20 cellular contexts compared by ENCODE assay signal in genomic region chr12:105157598-105157997, GRCh38. TPM values are rescaled to one million over a fixed set of nuclear protein-coding genes. Genes with fewer than 3 reads are reported as not detected.
A peak's percentile ranks its signal among the peaks of the same experiment; 100 is the strongest.
DNase-seq lines count a peak whose midpoint lies in the region; ATAC-seq, FAIRE-seq and TF ChIP-seq lines count a peak whose summit lies in the region.
"Had no signal": no experiment of that assay in that cellular context is flagged by ENCODE, and none has a peak within 500 bp of the region (broad histone marks: within the 10 kb centered on the region; RNA-seq: fewer than 3 reads in every experiment).

No MANE protein-coding gene starts in this region.

- H3K4me1 Mint-ChIP-seq in GM23338: peaks cover 16% of the 10 kb centered on the region; the same call in 2 of the 3 replicates
- H3K4me1 Mint-ChIP-seq in stimulated activated memory B cell treated with anti-CD40 and anti-IgM and Interleukin-4, amounts not matched to agents 10 μg/mL and 1 μg/mL and 100 μg/mL, for 72 hours: no peaks in the 10 kb centered on the region
- H3K4me1 Mint-ChIP-seq: B cell had no signal

- H4K20me1 ChIP-seq in GM23338 (replicated peaks; ENCODE audit: insufficient read depth) (no peaks in the 10 kb centered on the region), H1 (replicated peaks in 1 of 2; ENCODE audit: control insufficient read depth in 1 of 2, insufficient read depth in 2 of 2, low read length in 2 of 2) (no peaks in the 10 kb centered on the region)
- H4K20me1 ChIP-seq: BLaER1 had no signal

- H3K36me3 ChIP-seq in GM23338 (ENCODE audit: insufficient read depth) (peaks cover 41% of the 10 kb centered on the region), HUES64 (ENCODE audit: insufficient read depth, low read length) (peaks cover 97% of the 10 kb centered on the region), H1 (ENCODE audit: control insufficient read depth in 2 of 4, insufficient read depth in 4 of 4, low read length in 3 of 4) (peaks cover 0 to 76% (median 19%) of the 10 kb centered on the region in 4 experiments; a peak in 6 of 8 replicates)

- H2BK12ac ChIP-seq in H1 (ENCODE audit: low read depth, low read length): no peak overlapping the region

- TF ChIP-seq RAD21 in H1 (IDR thresholded peaks at IDR 0.05 in 1 of 2, conservative IDR thresholded peaks at IDR 0.05 in 1 of 2; ENCODE audit: low read depth in 2 of 2, low read length in 2 of 2): no peak

- H2AK5ac ChIP-seq in H1 (ENCODE audit: low read depth, low read length): no peak overlapping the region

- H3K9me3 Mint-ChIP-seq in GM23338: no peaks in the 10 kb centered on the region
- H3K9me3 Mint-ChIP-seq in stimulated activated memory B cell treated with anti-CD40 and anti-IgM and Interleukin-4, amounts not matched to agents 10 μg/mL and 1 μg/mL and 100 μg/mL, for 72 hours: no peaks in the 10 kb centered on the region
- H3K9me3 Mint-ChIP-seq: CD8-positive, alpha-beta T cell; H9; HFFc6 had no signal

- no peaks in the 10 kb centered on the region for H3F3A ChIP-seq in GM23338 (replicated peaks; ENCODE audit: low read depth)

- H3K56ac ChIP-seq in H1 (replicated peaks; ENCODE audit: insufficient read length, low read depth, low read length): no peak overlapping the region

- H3K23me2 ChIP-seq in H1 (ENCODE audit: low read depth, low read length): no peaks in the 10 kb centered on the region

- H3K4me1 ChIP-seq in GM23338 (ENCODE audit: insufficient read depth) (peaks cover 15% of the 10 kb centered on the region), HUES64 (ENCODE audit: insufficient read depth, low read length) (no peaks in the 10 kb centered on the region; the same call in 1 of the 2 replicates), H1 (replicated peaks in 1 of 4; ENCODE audit: control insufficient read depth in 3 of 4, insufficient read depth in 4 of 4, low read length in 3 of 4) (no peaks in the 10 kb centered on the region)
- H3K4me1 ChIP-seq: A549, BLaER1 had no signal

- peaks cover 5% of the 10 kb centered on the region for H3K27me3 Mint-ChIP-seq in GM23338 (ENCODE audit: insufficient read depth, low read depth, poor library complexity)
- H3K27me3 Mint-ChIP-seq in stimulated activated memory B cell treated with anti-CD40 and anti-IgM and Interleukin-4, amounts not matched to agents 10 μg/mL and 1 μg/mL and 100 μg/mL, for 72 hours: no peaks in the 10 kb centered on the region
- H3K27me3 Mint-ChIP-seq: B cell; CD4-positive, CD25-positive, alpha-beta regulatory T cell had no signal

- no peak overlapping the region for H2BK5ac ChIP-seq in H1 (ENCODE audit: low read depth, low read length)

- DNase-seq in GM23338 (ENCODE audit: low spot score) (no peak), H1 (ENCODE audit: low read depth in 1 of 2, low spot score in 2 of 2) (no peak), Kasumi-1 (lab: John Stamatoyannopoulos, UW) (no peak), NCI-H2081 treated with DMSO at 0.1 percent for 48 hours (lab: John Stamatoyannopoulos, UW) (no peak), OCI-M2 (lab: John Stamatoyannopoulos, UW; ENCODE audit: unreplicated experiment) (no peak)
- DNase-seq: 8988T; Caco-2; CD4-positive, CD25-positive, alpha-beta regulatory T cell; CD8-positive, alpha-beta T cell; DMS153; DND-41; H9; HFFc6 had no signal

- H3K4me3 Mint-ChIP-seq in GM23338: no peak overlapping the region
- H3K4me3 Mint-ChIP-seq in stimulated activated memory B cell treated with anti-CD40 and anti-IgM and Interleukin-4, amounts not matched to agents 10 μg/mL and 1 μg/mL and 100 μg/mL, for 72 hours: no peak overlapping the region
- H3K4me3 Mint-ChIP-seq: B cell; CD4-positive, CD25-positive, alpha-beta regulatory T cell; CD8-positive, alpha-beta T cell; H9; HFFc6 had no signal

- H4K5ac ChIP-seq in H1 (ENCODE audit: insufficient read length, low read depth, low read length): no peak overlapping the region

- ATAC-seq in GM23338: no peak
- no peak for ATAC-seq in stimulated activated memory B cell treated with anti-CD40 and anti-IgM and Interleukin-4, amounts not matched to agents 10 μg/mL and 1 μg/mL and 100 μg/mL, for 72 hours
- ATAC-seq: A549; CD8-positive, alpha-beta T cell had no signal

- H3K9me3 ChIP-seq in HUES64 (ENCODE audit: insufficient read depth, low read depth, low read length) (no peaks in the 10 kb centered on the region), H1 (ENCODE audit: insufficient read depth in 2 of 2, low read depth in 1 of 2, low read length in 1 of 2) (no peaks in the 10 kb centered on the region)
- H3K9me3 ChIP-seq: A549, BLaER1, Caco-2 had no signal

- H3K23ac ChIP-seq in H1 (ENCODE audit: insufficient read length): no peak overlapping the region

- H3K36me3 Mint-ChIP-seq in GM23338 (ENCODE audit: low read depth): peaks cover 60% of the 10 kb centered on the region
- H3K36me3 Mint-ChIP-seq in stimulated activated memory B cell treated with anti-CD40 and anti-IgM and Interleukin-4, amounts not matched to agents 10 μg/mL and 1 μg/mL and 100 μg/mL, for 72 hours: peaks cover 37% of the 10 kb centered on the region

- 96% methylated on average over 3 of the region's 3 CpGs for WGBS in HUES64
- WGBS in H1 (ENCODE audit: extremely low coverage in 1 of 2, insufficient coverage in 1 of 2, insufficient read length in 1 of 2, insufficient replicate concordance in 2 of 2, low coverage in 1 of 2, low lambda C conversion rate in 2 of 2, missing lambda C conversion rate in 1 of 2), 2 experiments: 66% methylated on average over 3 of the region's 3 CpGs; no CpG with 5 or more reads in 1 of the 2 experiments

- no peak for TF ChIP-seq CTCF in GM23338 (conservative IDR thresholded peaks at IDR 0.05; ENCODE audit: low read depth in 2 of 2)
- TF ChIP-seq CTCF in H1 (IDR thresholded peaks at IDR 0.05; ENCODE audit: control extremely low read depth in 1 of 3, insufficient read depth in 1 of 3, low read depth in 1 of 3, low read length in 3 of 3): no peak

- POLR2A ChIA-PET in H1 (lab: Charles Lee; ENCODE audit: partially characterized antibody): no interaction called here

- H3K9ac ChIP-seq in HUES64 (ENCODE audit: low read depth, low read length) (no peak overlapping the region), H1 (replicated peaks in 1 of 4; ENCODE audit: extremely low read depth in 1 of 4, low read depth in 3 of 4, low read length in 3 of 4) (no peak overlapping the region)
- H3K9ac ChIP-seq: BLaER1 had no signal

- no peaks in the 10 kb centered on the region for H3K27me3 ChIP-seq in GM23338 (ENCODE audit: insufficient read depth)
- H3K27me3 ChIP-seq in HUES64 (ENCODE audit: insufficient read depth, low read length): no peaks in the 10 kb centered on the region
- no peaks in the 10 kb centered on the region for H3K27me3 ChIP-seq in H1 (replicated peaks in 1 of 4; ENCODE audit: control insufficient read depth in 3 of 4, extremely low read depth in 1 of 4, insufficient read depth in 3 of 4, low read length in 3 of 4)
- H3K27me3 ChIP-seq: BLaER1 had no signal

- H4K8ac ChIP-seq in H1 (ENCODE audit: extremely low read depth, insufficient read depth, low read length): no peak overlapping the region

- no peaks in the 10 kb centered on the region for H3K9me2 ChIP-seq in GM23338 (ENCODE audit: insufficient read depth)

- no peak overlapping the region for H3K14ac ChIP-seq in H1 (ENCODE audit: insufficient read length)

- H3K27ac ChIP-seq in GM23338 (ENCODE audit: low read depth): peak overlapping the region; percentile 42
- H3K27ac ChIP-seq in HUES64 (ENCODE audit: low read depth, low read length): 0 out of 2 replicates have a peak overlapping the region, but pooled peaks have one; percentile 7
- H3K27ac ChIP-seq in H1 (ENCODE audit: low read depth, low read length): no peak overlapping the region
- H3K27ac ChIP-seq: A549, BLaER1, C4-2B had no signal

- no peak overlapping the region for H2BK20ac ChIP-seq in H1 (ENCODE audit: low read length)

- TF ChIP-seq EP300 in H1 (IDR thresholded peaks at IDR 0.05; ENCODE audit: borderline replicate concordance in 1 of 2, low read depth in 2 of 2, low read length in 2 of 2): no peak

- H4K91ac ChIP-seq in H1 (replicated peaks; ENCODE audit: insufficient read length, low read length): no peak overlapping the region

- no peak overlapping the region for H3K4me2 ChIP-seq in GM23338
- no peak overlapping the region for H3K4me2 ChIP-seq in H1 (ENCODE audit: insufficient read depth in 1 of 2, low read depth in 2 of 2, low read length in 2 of 2)
- H3K4me2 ChIP-seq: A549, BLaER1 had no signal

- H2BK120ac ChIP-seq in H1 (replicated peaks; ENCODE audit: low read depth, low read length): no peak overlapping the region

- no peak overlapping the region for H3K4ac ChIP-seq in H1 (replicated peaks; ENCODE audit: insufficient read length, low read depth, low read length)

- H3K18ac ChIP-seq in H1 (ENCODE audit: extremely low read depth, low read length): no peak overlapping the region

- H3K4me3 ChIP-seq in GM23338 (no peak overlapping the region), HUES64 (ENCODE audit: low read length) (no peak overlapping the region), H1 (ENCODE audit: extremely low read depth in 1 of 4, insufficient read depth in 2 of 4, low read depth in 3 of 4, low read length in 4 of 4) (no peak overlapping the region)
- H3K4me3 ChIP-seq: A549, BLaER1 had no signal

- H2AFZ ChIP-seq in GM23338: no peak overlapping the region
- H2AFZ ChIP-seq in H1 (ENCODE audit: low read length): no peak overlapping the region

- FAIRE-seq in H1 (lab: Jason Lieb, UNC): no peak
- FAIRE-seq: A549, GM12892 had no signal

- H3K79me1 ChIP-seq in H1 (ENCODE audit: low read depth, low read length): no peaks in the 10 kb centered on the region

- no peak overlapping the region for H2BK15ac ChIP-seq in H1 (ENCODE audit: low read length)

- TF ChIP-seq POLR2A in H1 (IDR thresholded peaks at IDR 0.05; ENCODE audit: control extremely low read depth in 1 of 2, low read depth in 2 of 2, low read length in 2 of 2): no peak

- H3K27ac Mint-ChIP-seq in GM23338: no peak overlapping the region
- H3K27ac Mint-ChIP-seq in stimulated activated memory B cell treated with anti-CD40 and anti-IgM and Interleukin-4, amounts not matched to agents 10 μg/mL and 1 μg/mL and 100 μg/mL, for 72 hours: peak overlapping the region; percentile 40
- H3K27ac Mint-ChIP-seq: B cell, HFFc6 had no signal

- CTCF ChIA-PET in H1 (lab: Charles Lee; ENCODE audit: partially characterized antibody): no interaction called here

- no peaks in the 10 kb centered on the region for H3K79me2 ChIP-seq in GM23338 (replicated peaks; ENCODE audit: insufficient read depth)
- no peaks in the 10 kb centered on the region for H3K79me2 ChIP-seq in H1 (ENCODE audit: control insufficient read depth in 1 of 2, insufficient read depth in 2 of 2, low read length in 2 of 2)

RNA-seq across cellular contexts. Expression of gene WASHC4, which starts 50.1 kb away (rescaled TPM):
- 83.0 and 94.9 TPM in 2 replicates for total RNA-seq in GM23338 (2014; rRNA removed; shearing (Covaris generic))
- polyA plus RNA-seq in GM23338 (2016; fragmentation: Nextera tagmentation; extraction: Ambion mirVana): 75.7 and 83.5 TPM in 2 replicates
- polyA plus RNA-seq in HUES64 (2013, experiment 1 of 2): 27.4 TPM
- polyA plus RNA-seq in HUES64 (2013, experiment 2 of 2): 26.1 TPM
- 38.5 and 40.2 TPM in 2 replicates for total RNA-seq in H1 (2021; fragmentation: NEBNext Ultra II Directional; extraction: Animal tissue kit (Norgen Biotek cat#: 25700))
- 6.8 and 13.0 TPM in 2 replicates for polyA plus RNA-seq in H1 (2011; rRNA removed)
- 18.3 TPM for polyA plus RNA-seq in H1 (2011; cell fraction: cytosol; rRNA removed)
- polyA plus RNA-seq in H1 (2011; cell fraction: nucleus; rRNA removed): 8.5 TPM
- 11.6 to 29.8 TPM (median 16.3 TPM) in 4 replicates for polyA plus RNA-seq in H1 (2012, experiment 1 of 2)
- polyA plus RNA-seq in H1 (2012, experiment 2 of 2): 1.2 TPM
- polyA plus RNA-seq in H1 (2013, experiment 1 of 2): 46.6 TPM
- polyA plus RNA-seq in H1 (2013, experiment 2 of 2): 46.6 TPM
- polyA minus RNA-seq in H1 (2011; rRNA and poly(A)+ RNA removed): 31.9 and 49.9 TPM in 2 replicates
- polyA minus RNA-seq in H1 (2011; cell fraction: cytosol; rRNA and poly(A)+ RNA removed): 39.6 TPM
- 92.1 TPM for polyA minus RNA-seq in H1 (2011; cell fraction: nucleus; rRNA and poly(A)+ RNA removed)
